ENCODE assay signal across 13 cellular contexts in genomic region chr13:63425131-63425530, GRCh38.
"Had no signal": no experiment of that assay in that cellular context is flagged by ENCODE, and none has a peak within 500 bp of the region (broad histone marks: within the 10 kb centered on the region; RNA-seq: fewer than 3 reads in every experiment).

No MANE protein-coding gene starts in this region.

- DNase-seq: activated B cell treated with CpG ODN at 0.5 μM for 24 hours; activated CD4-positive, alpha-beta T cell treated with anti-CD3 and anti-CD28 coated beads for 48 hours; activated CD8-positive, alpha-beta memory T cell treated with anti-CD3 and anti-CD28 coated beads, Interleukin-2, amount 50 U/mL, for 4 hours; activated CD8-positive, alpha-beta T cell treated with anti-CD3 and anti-CD28 coated beads for 36 hours; activated gamma-delta T cell treated with Interleukin-2 at 50 U/mL for 16 hours; hippocampal formation; kidney; ovary; stimulated activated CD4-positive, alpha-beta T cell treated with anti-CD3 and anti-CD28 coated beads, Interleukin-1b, Interleukin-23, amount 100 ng/mL, for 48 hours; T-helper 17 cell had no signal

- H3K36me3 ChIP-seq: ovary, thoracic aorta had no signal

- H3K27me3 ChIP-seq: ovary had no signal

- H3K9me3 ChIP-seq: ovary, thoracic aorta had no signal

- H3K27ac ChIP-seq: epithelial cell of prostate, ovary, thoracic aorta had no signal

- ATAC-seq: activated CD8-positive, alpha-beta T cell treated with anti-CD3 and anti-CD28 coated beads for 36 hours; stimulated activated effector memory CD8-positive, alpha-beta T cell treated with anti-CD3 and anti-CD28 coated beads, Interleukin-12 subunit alpha, Interleukin-12 subunit beta, amount 100 ng/mL, for 72 hours; T-helper 17 cell had no signal

- H3K4me3 ChIP-seq: ovary, thoracic aorta had no signal
